Comparison of ENCODE assay signal across 10 cellular contexts in the genomic region with DNA sequence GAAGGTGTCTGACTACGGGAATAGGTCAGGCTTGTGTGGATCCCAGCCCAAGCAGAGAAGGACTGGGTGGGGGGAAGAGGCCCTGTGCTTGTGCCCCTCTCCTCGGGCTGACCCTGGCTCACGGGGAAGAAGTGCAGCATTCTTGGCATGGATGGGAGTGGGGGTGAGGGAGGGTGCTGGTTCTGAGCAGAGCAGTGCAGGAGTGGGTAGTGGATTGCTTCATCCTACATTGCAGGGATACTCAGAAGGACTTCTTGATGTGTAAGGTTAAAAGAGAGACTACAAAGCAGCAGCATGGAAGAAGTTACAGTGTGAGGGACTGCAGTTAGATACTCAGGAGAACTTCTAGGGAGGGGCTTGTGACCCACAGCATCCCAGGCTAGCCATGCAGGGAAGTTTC. TPM values are rescaled to one million over a fixed set of nuclear protein-coding genes. Genes with fewer than 3 reads are reported as not detected.
DNase-seq lines count a peak whose midpoint lies in the region; ATAC-seq, FAIRE-seq and TF ChIP-seq lines count a peak whose summit lies in the region.
"Had no signal": no experiment of that assay in that cellular context is flagged by ENCODE, and none has a peak within 500 bp of the region (broad histone marks: within the 10 kb centered on the region; RNA-seq: fewer than 3 reads in every experiment).

No MANE protein-coding gene starts in this region.

- FAIRE-seq in astrocyte (lab: Jason Lieb, UNC): no peak

- H3K4me3 ChIP-seq in astrocyte (ENCODE audit: insufficient read depth, low read depth, low read length): no peak overlapping the region
- H3K4me3 ChIP-seq in iPS-15b (ENCODE audit: low read depth, low read length): peak overlapping the region; percentile 13
- peak overlapping the region; percentile 1 to 22 for H3K4me3 ChIP-seq in stomach smooth muscle (ENCODE audit: low read length in 2 of 2)

- no peak for ATAC-seq in HG03159 (IDR thresholded peaks at IDR 0.05; ENCODE audit: unreplicated experiment)
- ATAC-seq in GM21717 (IDR thresholded peaks at IDR 0.05; ENCODE audit: unreplicated experiment): no peak

- peaks cover 6% of the 10 kb centered on the region for H3K36me3 Mint-ChIP-seq in astrocyte (ENCODE audit: low read depth, unreplicated experiment)

- H3K27me3 ChIP-seq in astrocyte (ENCODE audit: insufficient read depth, low read length): no peaks in the 10 kb centered on the region
- peaks cover 5% of the 10 kb centered on the region for H3K27me3 ChIP-seq in iPS-15b (ENCODE audit: control insufficient read depth, insufficient read depth, low read length)
- H3K27me3 ChIP-seq in stomach smooth muscle (ENCODE audit: control insufficient read depth in 1 of 2, insufficient read depth in 2 of 2, low read length in 2 of 2): no peaks in the 10 kb centered on the region

- H3K27ac ChIP-seq in astrocyte (ENCODE audit: low read depth, low read length) (no peak overlapping the region), stomach smooth muscle (ENCODE audit: low read length) (peak overlapping the region; percentile 94)

- H3K79me2 ChIP-seq in astrocyte (ENCODE audit: insufficient read depth, low read length): peaks cover 80% of the 10 kb centered on the region

- H3K4me1 Mint-ChIP-seq in astrocyte (ENCODE audit: low read depth, unreplicated experiment): peaks cover 33% of the 10 kb centered on the region

- H3K9ac ChIP-seq in astrocyte (ENCODE audit: low read length) (peak overlapping the region; percentile 18), iPS-15b (ENCODE audit: low read depth, low read length) (no peak overlapping the region), stomach smooth muscle (ENCODE audit: low read length in 2 of 2) (peak overlapping the region; percentile 21 to 77)

- peaks cover 61% of the 10 kb centered on the region for H4K20me1 ChIP-seq in astrocyte (ENCODE audit: insufficient read depth, low read length)

- peaks cover 34% of the 10 kb centered on the region for H3K4me1 ChIP-seq in astrocyte (ENCODE audit: insufficient read depth, low read length)
- H3K4me1 ChIP-seq in iPS-15b (ENCODE audit: control insufficient read depth, insufficient read depth, low read length): peaks cover 16% of the 10 kb centered on the region
- peaks cover 43% of the 10 kb centered on the region for H3K4me1 ChIP-seq in stomach smooth muscle (ENCODE audit: control insufficient read depth, insufficient read depth, low read length)

- peak overlapping the region; percentile 94 for H3K4me2 ChIP-seq in astrocyte (ENCODE audit: low read length)

- peak overlapping the region; percentile 87 for H3K4me3 Mint-ChIP-seq in astrocyte (ENCODE audit: unreplicated experiment)

- peak; percentile 82 for DNase-seq in GM03348 (ENCODE audit: low spot score)
- DNase-seq in astrocyte (ENCODE audit: low read depth): peak; percentile 47
- no peak for DNase-seq in H4 (ENCODE audit: low spot score)
- no peak for DNase-seq in stimulated activated CD4-positive, alpha-beta T cell treated with anti-CD3 and anti-CD28 coated beads, Interleukin-2, amount 100 ng/mL, for 24 hours
- DNase-seq: GDM1, NCI-H82 had no signal

- H3K27me3 Mint-ChIP-seq in astrocyte (ENCODE audit: low read depth, unreplicated experiment): no peaks in the 10 kb centered on the region

- H3K36me3 ChIP-seq in astrocyte (ENCODE audit: insufficient read depth, low read length) (no peaks in the 10 kb centered on the region), iPS-15b (ENCODE audit: control insufficient read depth, insufficient read depth, low read length) (no peaks in the 10 kb centered on the region), stomach smooth muscle (ENCODE audit: control insufficient read depth in 2 of 2, insufficient read depth in 2 of 2, low read length in 2 of 2) (no peaks in the 10 kb centered on the region)

- no peak for TF ChIP-seq CTCF in astrocyte (IDR thresholded peaks at IDR 0.05; ENCODE audit: insufficient read depth, low read depth, low read length)

- no peak overlapping the region for H3K27ac Mint-ChIP-seq in astrocyte (ENCODE audit: unreplicated experiment)

- H3K9me3 Mint-ChIP-seq in astrocyte (ENCODE audit: unreplicated experiment): no peaks in the 10 kb centered on the region

- H2AFZ ChIP-seq in astrocyte (ENCODE audit: low read depth, low read length): no peak overlapping the region

- H3K9me3 ChIP-seq in astrocyte (ENCODE audit: insufficient read depth, low read depth, low read length) (no peaks in the 10 kb centered on the region), iPS-15b (ENCODE audit: control insufficient read depth, insufficient read depth, low read length) (no peaks in the 10 kb centered on the region), stomach smooth muscle (ENCODE audit: control insufficient read depth in 2 of 2, low read length in 2 of 2) (no peaks in the 10 kb centered on the region)

RNA-seq across cellular contexts. Expression of gene ARHGAP23, which starts 2.1 kb away (rescaled TPM):
- total RNA-seq in astrocyte: 88.5 and 118 TPM in 2 replicates
- total RNA-seq in H4 (2014; rRNA removed; shearing (Covaris generic)): 6.8 and 11.7 TPM in 2 replicates

Comparison
In these comparisons a context has a peak if more than half of its experiments do, and no peak if none do; other contexts are left out.
1. DNase-seq: peak in GM03348 (single experiment) and astrocyte (single experiment); none in H4 (single experiment) and stimulated activated CD4-positive, alpha-beta T cell treated with anti-CD3 and anti-CD28 coated beads, Interleukin-2, amount 100 ng/mL, for 24 hours (0 of 2).